Comparison of ENCODE assay signal across 1 cellular context in genomic region chr11:72812968-72813739, GRCh38.
TF ChIP-seq lines count a peak whose summit lies in the region.

No MANE protein-coding gene starts in this region.

TF ChIP-seq in GM12878, 131 proteins besides CTCF, POLR2A, EP300 and RAD21 (continued from another document):
- TF ChIP-seq, protein P1, sequence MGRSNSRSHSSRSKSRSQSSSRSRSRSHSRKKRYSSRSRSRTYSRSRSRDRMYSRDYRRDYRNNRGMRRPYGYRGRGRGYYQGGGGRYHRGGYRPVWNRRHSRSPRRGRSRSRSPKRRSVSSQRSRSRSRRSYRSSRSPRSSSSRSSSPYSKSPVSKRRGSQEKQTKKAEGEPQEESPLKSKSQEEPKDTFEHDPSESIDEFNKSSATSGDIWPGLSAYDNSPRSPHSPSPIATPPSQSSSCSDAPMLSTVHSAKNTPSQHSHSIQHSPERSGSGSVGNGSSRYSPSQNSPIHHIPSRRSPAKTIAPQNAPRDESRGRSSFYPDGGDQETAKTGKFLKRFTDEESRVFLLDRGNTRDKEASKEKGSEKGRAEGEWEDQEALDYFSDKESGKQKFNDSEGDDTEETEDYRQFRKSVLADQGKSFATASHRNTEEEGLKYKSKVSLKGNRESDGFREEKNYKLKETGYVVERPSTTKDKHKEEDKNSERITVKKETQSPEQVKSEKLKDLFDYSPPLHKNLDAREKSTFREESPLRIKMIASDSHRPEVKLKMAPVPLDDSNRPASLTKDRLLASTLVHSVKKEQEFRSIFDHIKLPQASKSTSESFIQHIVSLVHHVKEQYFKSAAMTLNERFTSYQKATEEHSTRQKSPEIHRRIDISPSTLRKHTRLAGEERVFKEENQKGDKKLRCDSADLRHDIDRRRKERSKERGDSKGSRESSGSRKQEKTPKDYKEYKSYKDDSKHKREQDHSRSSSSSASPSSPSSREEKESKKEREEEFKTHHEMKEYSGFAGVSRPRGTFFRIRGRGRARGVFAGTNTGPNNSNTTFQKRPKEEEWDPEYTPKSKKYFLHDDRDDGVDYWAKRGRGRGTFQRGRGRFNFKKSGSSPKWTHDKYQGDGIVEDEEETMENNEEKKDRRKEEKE (IDR thresholded peaks at IDR 0.05) = no peak
- peak; percentile 17; the same call in 1 of the 2 replicates for TF ChIP-seq EED (IDR thresholded peaks at IDR 0.05; ENCODE audit: low read depth)
- TF ChIP-seq GABPA (IDR thresholded peaks at IDR 0.05; ENCODE audit: low read depth) = no peak
- no peak for TF ChIP-seq NR2C2 (IDR thresholded peaks at IDR 0.05; ENCODE audit: borderline replicate concordance, control insufficient read depth, insufficient read length, low read depth)
- TF ChIP-seq TAF1 (IDR thresholded peaks at IDR 0.05; ENCODE audit: borderline replicate concordance, low read depth, low read length) = no peak
- no peak for TF ChIP-seq RB1 (IDR thresholded peaks at IDR 0.05; ENCODE audit: borderline replicate concordance)
